Comparison of ENCODE assay signal across 8 cellular contexts in the genomic region with DNA sequence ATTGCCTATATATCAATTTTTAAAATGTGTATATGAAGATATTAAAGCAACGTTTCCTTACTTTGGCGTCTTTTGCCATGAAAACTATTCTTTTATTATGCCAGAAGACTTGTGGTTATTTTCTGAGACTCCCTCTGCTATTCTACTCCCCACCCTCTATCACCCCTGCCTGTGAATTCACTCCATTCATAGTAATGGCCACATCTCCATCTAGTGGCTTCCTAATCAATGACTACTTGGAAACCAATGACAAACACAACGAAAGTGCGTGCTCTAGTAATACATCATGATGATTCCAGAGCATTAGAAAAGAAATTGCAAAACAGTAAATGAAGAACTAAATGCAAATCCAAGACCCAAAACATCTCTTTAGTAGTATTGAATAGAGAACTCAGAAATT.
A peak's percentile ranks its signal among the peaks of the same experiment; 100 is the strongest.
DNase-seq lines count a peak whose midpoint lies in the region; FAIRE-seq and TF ChIP-seq lines count a peak whose summit lies in the region.

No MANE protein-coding gene starts in this region.

- no peaks in the 10 kb centered on the region for H3K4me1 ChIP-seq in DOHH2 (ENCODE audit: control insufficient read depth, low read length)
- no peaks in the 10 kb centered on the region for H3K4me1 ChIP-seq in keratinocyte (ENCODE audit: control insufficient read depth, extremely low read depth, insufficient read depth, low read length)

- H3K4me2 ChIP-seq in DOHH2 (ENCODE audit: low read length) (no peak overlapping the region), keratinocyte (ENCODE audit: control insufficient read depth, extremely low read depth, insufficient read depth, low read depth, low read length) (no peak overlapping the region)

- H3K27ac ChIP-seq in DOHH2 (ENCODE audit: low read depth, low read length) (no peak overlapping the region), keratinocyte (ENCODE audit: control insufficient read depth, insufficient read depth, low read length) (no peak overlapping the region)

- TF ChIP-seq CTCF in DOHH2 (IDR thresholded peaks at IDR 0.05; ENCODE audit: low read depth, low read length, poor library complexity, severe bottlenecking) = peak; percentile 61
- TF ChIP-seq CTCF in keratinocyte (optimal IDR thresholded peaks at IDR 0.05 in 1 of 3, IDR thresholded peaks at IDR 0.05 in 1 of 3, conservative IDR thresholded peaks at IDR 0.05 in 1 of 3; ENCODE audit: extremely low read depth in 1 of 3, insufficient read depth in 2 of 3, low read length in 3 of 3) = peak in 2 of 3 experiments; percentile 7 to 37

- no peaks in the 10 kb centered on the region for H3F3A ChIP-seq in DOHH2 (ENCODE audit: control insufficient read depth, insufficient read depth)

- H3K27me3 ChIP-seq in DOHH2 (ENCODE audit: control insufficient read depth, low read length) (no peaks in the 10 kb centered on the region), H7 (ENCODE audit: control insufficient read depth, insufficient read depth, low read length) (no peaks in the 10 kb centered on the region), keratinocyte (ENCODE audit: control insufficient read depth, extremely low read depth, insufficient read depth, low read length) (no peaks in the 10 kb centered on the region)

- H3K9me1 ChIP-seq in keratinocyte (ENCODE audit: control insufficient read depth, extremely low read depth, insufficient read depth, low read length) = no peaks in the 10 kb centered on the region

- DNase-seq in H7 (peak; percentile 18), NCI-H1417 treated with DMSO at 0.1 percent for 48 hours (lab: John Stamatoyannopoulos, UW) (peak; percentile 16), astrocyte of the hippocampus (ENCODE audit: low read depth, low spot score) (peak; percentile 65), keratinocyte (ENCODE audit: low read depth, low spot score) (no peak), NCI-H510A (lab: John Stamatoyannopoulos, UW) (no peak), T-helper 1 cell (no peak), dedifferentiated amniotic fluid mesenchymal stem cell (ENCODE audit: extremely low spot score) (no peak)

- H3K79me2 ChIP-seq in DOHH2 (ENCODE audit: control insufficient read depth, low read length) (no peaks in the 10 kb centered on the region), keratinocyte (ENCODE audit: control insufficient read depth, insufficient read depth, low read length) (no peaks in the 10 kb centered on the region)

- dilution Hi-C loops in keratinocyte (cut with MboI; ENCODE audit: extremely low pct_ligation_motif_present, low sequenced_read_pairs) = no loop called here

- no peak overlapping the region for H3K9ac ChIP-seq in keratinocyte (ENCODE audit: control insufficient read depth, extremely low read depth, insufficient read depth, low read length)

- H3K36me3 ChIP-seq in DOHH2 (ENCODE audit: control insufficient read depth, low read length) (no peaks in the 10 kb centered on the region), H7 (replicated peaks; ENCODE audit: control insufficient read depth, insufficient read depth, low read length) (no peaks in the 10 kb centered on the region), keratinocyte (ENCODE audit: control insufficient read depth in 2 of 2, extremely low read depth in 1 of 2, insufficient read depth in 2 of 2, low read length in 2 of 2) (no peaks in the 10 kb centered on the region)

- H3K4me3 ChIP-seq in DOHH2 (ENCODE audit: low read length) (no peak overlapping the region), H7 (ENCODE audit: insufficient read depth, low read depth, low read length) (no peak overlapping the region), keratinocyte (ENCODE audit: control insufficient read depth in 2 of 3, extremely low read depth in 1 of 3, insufficient read depth in 2 of 3, low read depth in 1 of 3, low read length in 3 of 3) (no peak overlapping the region)

- H2AFZ ChIP-seq in keratinocyte (ENCODE audit: control insufficient read depth, low read length) = no peak overlapping the region

- H3K9me3 ChIP-seq in DOHH2 (ENCODE audit: control insufficient read depth, insufficient read depth, low read length) (no peaks in the 10 kb centered on the region), keratinocyte (ENCODE audit: control insufficient read depth, low read depth, low read length) (no peaks in the 10 kb centered on the region)

- no peak for FAIRE-seq in keratinocyte (lab: Jason Lieb, UNC)

- H4K20me1 ChIP-seq in DOHH2 (ENCODE audit: control insufficient read depth, insufficient read depth, low read depth, low read length) (no peaks in the 10 kb centered on the region), keratinocyte (ENCODE audit: control insufficient read depth, extremely low read depth, insufficient read depth, low read length) (no peaks in the 10 kb centered on the region)

- H3K9me2 ChIP-seq in DOHH2 (replicated peaks; ENCODE audit: control insufficient read depth, low read length) = no peaks in the 10 kb centered on the region

Comparison
In these comparisons a context has a peak if more than half of its experiments do, and no peak if none do; other contexts are left out.
1. DNase-seq: peak in H7 (single experiment), NCI-H1417 treated with DMSO at 0.1 percent for 48 hours (single experiment) and astrocyte of the hippocampus (single experiment); none in keratinocyte (single experiment), NCI-H510A (single experiment), T-helper 1 cell (0 of 5) and dedifferentiated amniotic fluid mesenchymal stem cell (single experiment).